In genomic region chr11:2511421-2512369, GRCh38 we compare ENCODE assay signal across 15 cellular contexts.
DNase-seq lines count a peak whose midpoint lies in the region; ATAC-seq, FAIRE-seq and TF ChIP-seq lines count a peak whose summit lies in the region.
"Had no signal": no experiment of that assay in that cellular context is flagged by ENCODE, and none has a peak within 500 bp of the region (broad histone marks: within the 10 kb centered on the region; RNA-seq: fewer than 3 reads in every experiment).

No MANE protein-coding gene starts in this region.

- TF ChIP-seq CTCF in CD14-positive monocyte (IDR thresholded peaks at IDR 0.05) (no peak), heart right ventricle (IDR thresholded peaks at IDR 0.05) (no peak), pancreas (IDR thresholded peaks at IDR 0.05) (no peak)

- H3K4me3 ChIP-seq in heart right ventricle (no peak overlapping the region), pancreas (no peak overlapping the region)
- H3K4me3 ChIP-seq: smooth muscle cell had no signal

- no peak for FAIRE-seq in pancreas (lab: Jason Lieb, UNC)

- peaks cover 0 to 8% (median 1%) of the 10 kb centered on the region in 3 donors for H3K27me3 Mint-ChIP-seq in CD14-positive monocyte (ENCODE audit: low read depth in 3 of 3)
- peaks cover 0 to 3% (median 2%) of the 10 kb centered on the region in 3 donors for H3K27me3 Mint-ChIP-seq in immature natural killer cell (ENCODE audit: low read depth in 3 of 3)
- H3K27me3 Mint-ChIP-seq: CD8-positive, alpha-beta memory T cell; memory B cell had no signal

- ATAC-seq in heart right ventricle = peak; percentile 30 to 66 (median 58)
- ATAC-seq in pancreas = peak in 3 of 4 donors; percentile 15 to 39 (median 39)
- no peak for ATAC-seq in HG03565 (IDR thresholded peaks at IDR 0.05; ENCODE audit: unreplicated experiment)
- ATAC-seq in HG03571 (IDR thresholded peaks at IDR 0.05; ENCODE audit: unreplicated experiment) = no peak
- no peak for ATAC-seq in HG03280 (IDR thresholded peaks at IDR 0.05; ENCODE audit: unreplicated experiment)

- H3K36me3 Mint-ChIP-seq in CD14-positive monocyte (peaks cover 13 to 16% of the 10 kb centered on the region in 2 donors), immature natural killer cell (no peaks in the 10 kb centered on the region)
- H3K36me3 Mint-ChIP-seq: CD8-positive, alpha-beta memory T cell had no signal

- H3K27ac Mint-ChIP-seq in CD14-positive monocyte (peak overlapping the region; percentile 75 to 93 (median 91)), immature natural killer cell (no peak overlapping the region)
- H3K27ac Mint-ChIP-seq: activated T-helper 1 cell treated with anti-CD3 and anti-CD28 coated beads, Interleukin-12 subunit alpha, Interleukin-12 subunit beta, Interleukin-2, Interleukin-4 antibody, amounts not matched to agents 30 ng/mL and 10 ng/mL and 1 ng/mL, durations not matched to agents 14 hours and 24 hours and 36 hours had no signal

- WGBS in heart right ventricle, 2 donors = 73% methylated on average over 27 of the region's 27 CpGs
- 89 to 90% methylated on average over 27 of the region's 27 CpGs for WGBS in pancreas, 2 donors

- H3K4me3 Mint-ChIP-seq in CD14-positive monocyte = peak overlapping the region; percentile 49 to 73
- no peak overlapping the region for H3K4me3 Mint-ChIP-seq in immature natural killer cell
- H3K4me3 Mint-ChIP-seq: activated T-helper 1 cell treated with anti-CD3 and anti-CD28 coated beads, Interleukin-12 subunit alpha, Interleukin-12 subunit beta, Interleukin-2, Interleukin-4 antibody, amounts not matched to agents 30 ng/mL and 10 ng/mL and 1 ng/mL, durations not matched to agents 14 hours and 24 hours and 36 hours; CD8-positive, alpha-beta memory T cell; memory B cell had no signal

- H3K9me3 ChIP-seq in heart right ventricle (no peaks in the 10 kb centered on the region), pancreas (no peaks in the 10 kb centered on the region)

- no peaks in the 10 kb centered on the region for H3K9me3 Mint-ChIP-seq in CD14-positive monocyte
- no peaks in the 10 kb centered on the region for H3K9me3 Mint-ChIP-seq in immature natural killer cell
- H3K9me3 Mint-ChIP-seq: activated T-helper 1 cell treated with anti-CD3 and anti-CD28 coated beads, Interleukin-12 subunit alpha, Interleukin-12 subunit beta, Interleukin-2, Interleukin-4 antibody, amounts not matched to agents 30 ng/mL and 10 ng/mL and 1 ng/mL, durations not matched to agents 14 hours and 24 hours and 36 hours; CD8-positive, alpha-beta memory T cell; memory B cell had no signal

- peaks cover 12 to 73% (median 58%) of the 10 kb centered on the region in 9 donors for H3K4me1 ChIP-seq in heart right ventricle
- no peaks in the 10 kb centered on the region for H3K4me1 ChIP-seq in pancreas

- H3K27ac ChIP-seq in heart right ventricle (peak overlapping the region in 9 of 10 donors; percentile 61 to 83 (median 75)), pancreas (no peak overlapping the region)

- DNase-seq in CD14-positive monocyte (ENCODE audit: low spot score) = peak; percentile 60
- peak; percentile 60 for DNase-seq in MV-4-11 (lab: John Stamatoyannopoulos, UW)
- DNase-seq in heart right ventricle = peak in 1 of 2 donors; percentile 50
- peak in 5 of 6 donors; percentile 6 to 49 (median 17) for DNase-seq in pancreas
- DNase-seq in immature natural killer cell = no peak
- DNase-seq: NCI-H1694 treated with DMSO at 0.1 percent for 48 hours, OCI-M1, T1000 had no signal

- intact Hi-C loops in CD14-positive monocyte (cut with micrococcal nuclease) = loop anchor here in 1 of 2 donors (5.0 kb wide), 1 partner anchor 44 kb away; no protein-coding TSS in a partner anchor
- intact Hi-C loops in heart right ventricle (cut with DNase I) = loop anchor here in 3 of 10 donors (2.0 to 5.0 kb wide), 4 partner anchors 49 to 69 kb away; partner anchors contain the start of gene TRPM5 (in 1 of the 3)
- intact Hi-C loops in pancreas (cut with DNase I) = loop anchor here in 1 of 3 donors (10.0 kb wide), 1 partner anchor 77 kb away; no protein-coding TSS in a partner anchor

- H3K27me3 ChIP-seq in heart right ventricle (no peaks in the 10 kb centered on the region), pancreas (no peaks in the 10 kb centered on the region)

- H3K36me3 ChIP-seq in heart right ventricle (no peaks in the 10 kb centered on the region), pancreas (no peaks in the 10 kb centered on the region)

- peaks cover 49% of the 10 kb centered on the region for H3K4me1 Mint-ChIP-seq in CD14-positive monocyte
- no peaks in the 10 kb centered on the region for H3K4me1 Mint-ChIP-seq in immature natural killer cell
- H3K4me1 Mint-ChIP-seq: CD8-positive, alpha-beta memory T cell had no signal

Comparison
In these comparisons a context has a peak if more than half of its experiments do, and no peak if none do; other contexts are left out.
1. DNase-seq: peak in CD14-positive monocyte (single experiment), MV-4-11 (single experiment) and pancreas (5 of 6); none in immature natural killer cell (0 of 3).
2. H3K27ac Mint-ChIP-seq: peak in CD14-positive monocyte (7 of 7); none in immature natural killer cell (0 of 6).
3. H3K4me3 Mint-ChIP-seq: peak in CD14-positive monocyte (2 of 2); none in immature natural killer cell (0 of 5).
4. ATAC-seq: peak in heart right ventricle (8 of 8) and pancreas (3 of 4); none in HG03565 (single experiment), HG03571 (single experiment) and HG03280 (single experiment).
5. H3K27ac ChIP-seq: peak in heart right ventricle (9 of 10); none in pancreas (0 of 4).